In the genomic region with DNA sequence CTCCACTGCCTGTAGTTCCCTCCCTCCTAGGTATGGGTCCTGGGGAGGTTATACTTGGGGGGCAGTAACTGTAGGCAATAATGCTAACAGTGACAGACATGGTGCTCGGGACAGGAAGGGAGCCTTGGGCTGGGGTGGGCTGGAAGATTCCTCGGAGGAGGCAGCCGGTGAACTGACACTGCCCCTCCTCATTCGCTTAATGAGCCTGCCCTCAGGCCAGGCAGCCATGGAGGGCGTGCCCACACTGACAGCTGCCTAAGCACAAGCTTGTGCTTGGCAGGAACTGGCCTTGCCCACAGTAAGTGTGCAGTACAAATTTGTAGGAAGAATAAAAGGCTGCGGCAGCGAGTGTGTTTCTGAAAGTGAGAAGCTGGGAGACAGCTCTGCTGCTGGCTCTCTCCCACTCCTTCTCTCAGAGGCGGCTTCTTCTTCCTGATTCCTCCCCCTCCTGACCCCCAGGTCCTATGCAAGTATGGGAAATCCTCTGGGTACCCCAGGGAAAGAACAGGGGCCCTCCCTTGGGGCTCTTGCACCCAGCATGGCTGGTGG, we compare ENCODE assay signal across 1 cellular context.
TF ChIP-seq lines count a peak whose summit lies in the region.

No MANE protein-coding gene starts in this region.

TF ChIP-seq in SK-N-SH, 30 proteins besides CTCF, POLR2A, EP300 and RAD21:
- TF ChIP-seq, protein P1, sequence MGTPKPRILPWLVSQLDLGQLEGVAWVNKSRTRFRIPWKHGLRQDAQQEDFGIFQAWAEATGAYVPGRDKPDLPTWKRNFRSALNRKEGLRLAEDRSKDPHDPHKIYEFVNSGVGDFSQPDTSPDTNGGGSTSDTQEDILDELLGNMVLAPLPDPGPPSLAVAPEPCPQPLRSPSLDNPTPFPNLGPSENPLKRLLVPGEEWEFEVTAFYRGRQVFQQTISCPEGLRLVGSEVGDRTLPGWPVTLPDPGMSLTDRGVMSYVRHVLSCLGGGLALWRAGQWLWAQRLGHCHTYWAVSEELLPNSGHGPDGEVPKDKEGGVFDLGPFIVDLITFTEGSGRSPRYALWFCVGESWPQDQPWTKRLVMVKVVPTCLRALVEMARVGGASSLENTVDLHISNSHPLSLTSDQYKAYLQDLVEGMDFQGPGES (IDR thresholded peaks at IDR 0.05; ENCODE audit: low read depth, low read length) = no peak
- TF ChIP-seq SIN3A (IDR thresholded peaks at IDR 0.05; ENCODE audit: borderline replicate concordance, low read depth, low read length) = no peak
- TF ChIP-seq TCF12 (IDR thresholded peaks at IDR 0.05) = no peak
- no peak for TF ChIP-seq RXRA (IDR thresholded peaks at IDR 0.05; ENCODE audit: borderline replicate concordance, low read depth)
- TF ChIP-seq, protein P2, sequence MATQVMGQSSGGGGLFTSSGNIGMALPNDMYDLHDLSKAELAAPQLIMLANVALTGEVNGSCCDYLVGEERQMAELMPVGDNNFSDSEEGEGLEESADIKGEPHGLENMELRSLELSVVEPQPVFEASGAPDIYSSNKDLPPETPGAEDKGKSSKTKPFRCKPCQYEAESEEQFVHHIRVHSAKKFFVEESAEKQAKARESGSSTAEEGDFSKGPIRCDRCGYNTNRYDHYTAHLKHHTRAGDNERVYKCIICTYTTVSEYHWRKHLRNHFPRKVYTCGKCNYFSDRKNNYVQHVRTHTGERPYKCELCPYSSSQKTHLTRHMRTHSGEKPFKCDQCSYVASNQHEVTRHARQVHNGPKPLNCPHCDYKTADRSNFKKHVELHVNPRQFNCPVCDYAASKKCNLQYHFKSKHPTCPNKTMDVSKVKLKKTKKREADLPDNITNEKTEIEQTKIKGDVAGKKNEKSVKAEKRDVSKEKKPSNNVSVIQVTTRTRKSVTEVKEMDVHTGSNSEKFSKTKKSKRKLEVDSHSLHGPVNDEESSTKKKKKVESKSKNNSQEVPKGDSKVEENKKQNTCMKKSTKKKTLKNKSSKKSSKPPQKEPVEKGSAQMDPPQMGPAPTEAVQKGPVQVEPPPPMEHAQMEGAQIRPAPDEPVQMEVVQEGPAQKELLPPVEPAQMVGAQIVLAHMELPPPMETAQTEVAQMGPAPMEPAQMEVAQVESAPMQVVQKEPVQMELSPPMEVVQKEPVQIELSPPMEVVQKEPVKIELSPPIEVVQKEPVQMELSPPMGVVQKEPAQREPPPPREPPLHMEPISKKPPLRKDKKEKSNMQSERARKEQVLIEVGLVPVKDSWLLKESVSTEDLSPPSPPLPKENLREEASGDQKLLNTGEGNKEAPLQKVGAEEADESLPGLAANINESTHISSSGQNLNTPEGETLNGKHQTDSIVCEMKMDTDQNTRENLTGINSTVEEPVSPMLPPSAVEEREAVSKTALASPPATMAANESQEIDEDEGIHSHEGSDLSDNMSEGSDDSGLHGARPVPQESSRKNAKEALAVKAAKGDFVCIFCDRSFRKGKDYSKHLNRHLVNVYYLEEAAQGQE (IDR thresholded peaks at IDR 0.05; ENCODE audit: low read depth, low read length) = no peak
- TF ChIP-seq SMC3 (IDR thresholded peaks at IDR 0.05; ENCODE audit: low read depth, low read length) = no peak
- TF ChIP-seq RFX5 (IDR thresholded peaks at IDR 0.05; ENCODE audit: low read length) = no peak
- TF ChIP-seq TAF1 (IDR thresholded peaks at IDR 0.05; ENCODE audit: borderline replicate concordance, low read depth, low read length) = no peak
- no peak for TF ChIP-seq POLR2AphosphoS5 (IDR thresholded peaks at IDR 0.05; ENCODE audit: low read depth, low read length)
- TF ChIP-seq TEAD4 (IDR thresholded peaks at IDR 0.05; ENCODE audit: borderline replicate concordance, insufficient read depth) = no peak
- TF ChIP-seq, protein P3, sequence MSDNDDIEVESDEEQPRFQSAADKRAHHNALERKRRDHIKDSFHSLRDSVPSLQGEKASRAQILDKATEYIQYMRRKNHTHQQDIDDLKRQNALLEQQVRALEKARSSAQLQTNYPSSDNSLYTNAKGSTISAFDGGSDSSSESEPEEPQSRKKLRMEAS (IDR thresholded peaks at IDR 0.05; ENCODE audit: low read depth) = no peak
- no peak for TF ChIP-seq CHD2 (IDR thresholded peaks at IDR 0.05; ENCODE audit: low read length, partially characterized antibody)
- TF ChIP-seq, protein P4, sequence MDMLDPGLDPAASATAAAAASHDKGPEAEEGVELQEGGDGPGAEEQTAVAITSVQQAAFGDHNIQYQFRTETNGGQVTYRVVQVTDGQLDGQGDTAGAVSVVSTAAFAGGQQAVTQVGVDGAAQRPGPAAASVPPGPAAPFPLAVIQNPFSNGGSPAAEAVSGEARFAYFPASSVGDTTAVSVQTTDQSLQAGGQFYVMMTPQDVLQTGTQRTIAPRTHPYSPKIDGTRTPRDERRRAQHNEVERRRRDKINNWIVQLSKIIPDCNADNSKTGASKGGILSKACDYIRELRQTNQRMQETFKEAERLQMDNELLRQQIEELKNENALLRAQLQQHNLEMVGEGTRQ (IDR thresholded peaks at IDR 0.05; ENCODE audit: borderline replicate concordance, low read depth, low read length) = no peak
- TF ChIP-seq NRF1 (IDR thresholded peaks at IDR 0.05; ENCODE audit: low read depth, low read length) = no peak
- TF ChIP-seq MXI1 (IDR thresholded peaks at IDR 0.05; ENCODE audit: low read depth, low read length) = no peak
- TF ChIP-seq FOXJ3 (CRISPR knock-in tag; IDR thresholded peaks at IDR 0.05) = no peak
- TF ChIP-seq GATA2 (CRISPR knock-in tag; IDR thresholded peaks at IDR 0.05) = no peak
- TF ChIP-seq FOSL2 (IDR thresholded peaks at IDR 0.05; ENCODE audit: borderline replicate concordance, low read depth) = no peak
- TF ChIP-seq JUND (IDR thresholded peaks at IDR 0.05) = no peak
